In the genomic region with DNA sequence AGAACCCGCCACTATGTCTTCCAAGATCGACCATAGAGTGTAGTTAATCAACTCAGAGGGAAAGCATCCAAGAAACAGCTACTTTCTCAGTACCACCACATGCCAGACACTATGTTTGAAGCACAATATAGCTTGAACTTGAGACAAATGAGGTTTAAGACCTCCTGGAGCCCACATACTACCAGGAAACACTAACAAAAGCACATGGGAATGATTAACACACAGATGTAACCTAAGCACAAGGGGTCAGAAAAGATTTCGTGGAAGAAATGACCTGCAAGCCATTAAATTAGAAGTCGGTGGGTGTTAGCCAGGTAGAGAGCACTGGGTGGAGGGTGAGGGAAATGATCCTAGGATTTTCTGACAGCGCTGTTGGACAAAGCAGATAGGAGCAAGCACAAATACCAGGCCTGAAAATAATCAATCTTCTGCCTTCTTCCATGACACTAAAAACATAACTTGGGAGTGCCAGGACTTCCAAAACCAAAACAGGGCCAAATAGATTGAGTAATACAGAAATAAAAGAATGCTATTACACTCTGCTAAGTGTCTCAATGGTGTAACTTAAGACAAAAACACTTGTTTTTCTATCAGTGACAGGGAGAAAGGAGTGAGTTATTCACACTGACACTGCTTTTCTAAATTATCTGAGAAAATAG, we compare ENCODE assay signal across 1 cellular context.
TF ChIP-seq lines count a peak whose summit lies in the region.

No MANE protein-coding gene starts in this region.

TF ChIP-seq in K562, 482 proteins besides CTCF, POLR2A, EP300 and RAD21 (continued from another document):
- no peak for TF ChIP-seq PBX2 (CRISPR knock-in tag; IDR thresholded peaks at IDR 0.05; ENCODE audit: low read depth)
- peak; percentile 33; the same call in 1 of the 2 replicates for TF ChIP-seq PBX2 (tag; conservative IDR thresholded peaks at IDR 0.05; ENCODE audit: low read depth)
